26 cellular contexts compared by ENCODE assay signal in genomic region chrX:70535198-70535597, GRCh38.
DNase-seq lines count a peak whose midpoint lies in the region; ATAC-seq, FAIRE-seq and TF ChIP-seq lines count a peak whose summit lies in the region.
"Had no signal": no experiment of that assay in that cellular context is flagged by ENCODE, and none has a peak within 500 bp of the region (broad histone marks: within the 10 kb centered on the region; RNA-seq: fewer than 3 reads in every experiment).

No MANE protein-coding gene starts in this region.

- TF ChIP-seq POLR2A in HepG2 (IDR thresholded peaks at IDR 0.05; ENCODE audit: insufficient read depth in 1 of 2, low read depth in 2 of 2, low read length in 2 of 2) = no peak
- TF ChIP-seq POLR2A in right lobe of liver (IDR thresholded peaks at IDR 0.05) = no peak
- TF ChIP-seq POLR2A in transverse colon (IDR thresholded peaks at IDR 0.05) = no peak

- H3K27ac Mint-ChIP-seq in nephron progenitor cell = no peak overlapping the region
- H3K27ac Mint-ChIP-seq: CD14-positive monocyte; CD4-positive, alpha-beta T cell had no signal

- TF ChIP-seq CTCF in HepG2 (CRISPR knock-in tag; IDR thresholded peaks at IDR 0.05) (no peak), right lobe of liver (IDR thresholded peaks at IDR 0.05) (no peak), colonic mucosa (IDR thresholded peaks at IDR 0.05) (no peak), transverse colon (IDR thresholded peaks at IDR 0.05) (no peak), nephron progenitor cell (IDR thresholded peaks at IDR 0.05) (no peak)

- H3K79me2 ChIP-seq in HepG2 (ENCODE audit: insufficient read depth, low read length) = no peaks in the 10 kb centered on the region

- BruUV-seq in HepG2 (replicated peaks; lab: Mats Ljungman, UMichigan) = no TSS peak

- H3K4me1 ChIP-seq in HepG2 (ENCODE audit: insufficient read depth, low read length) (no peaks in the 10 kb centered on the region), right lobe of liver (no peaks in the 10 kb centered on the region), colonic mucosa (no peaks in the 10 kb centered on the region), mucosa of rectum (ENCODE audit: control insufficient read depth in 2 of 2, insufficient read depth in 2 of 2, low read length in 2 of 2) (no peaks in the 10 kb centered on the region), transverse colon (no peaks in the 10 kb centered on the region)
- H3K4me1 ChIP-seq: BE2C; BLaER1 treated with 17β-estradiol and CSF1 and Interleukin-3, amounts not matched to agents 10 nM and 100 nM had no signal

- peaks cover 4% of the 10 kb centered on the region for H3K27me3 Mint-ChIP-seq in nephron progenitor cell (ENCODE audit: low read depth, poor library complexity)

- H3K36me3 Mint-ChIP-seq in nephron progenitor cell (ENCODE audit: low read depth) = no peaks in the 10 kb centered on the region
- H3K36me3 Mint-ChIP-seq: CD14-positive monocyte; CD8-positive, alpha-beta memory T cell had no signal

- H3K9me3 Mint-ChIP-seq in nephron progenitor cell = peaks cover 50% of the 10 kb centered on the region
- H3K9me3 Mint-ChIP-seq: CD4-positive, alpha-beta T cell; CD8-positive, alpha-beta memory T cell had no signal

- H3K36me3 ChIP-seq in HepG2 (replicated peaks in 1 of 2; ENCODE audit: control insufficient read depth in 1 of 2, insufficient read depth in 2 of 2, low read length in 2 of 2) (no peaks in the 10 kb centered on the region), right lobe of liver (no peaks in the 10 kb centered on the region), colonic mucosa (no peaks in the 10 kb centered on the region), mucosa of rectum (ENCODE audit: control insufficient read depth in 2 of 2, insufficient read depth in 2 of 2, low read length in 2 of 2) (no peaks in the 10 kb centered on the region), transverse colon (no peaks in the 10 kb centered on the region)
- H3K36me3 ChIP-seq: BE2C; BLaER1 treated with 17β-estradiol and CSF1 and Interleukin-3, amounts not matched to agents 10 nM and 100 nM had no signal

- no peaks in the 10 kb centered on the region for H3K4me1 Mint-ChIP-seq in nephron progenitor cell
- H3K4me1 Mint-ChIP-seq: CD14-positive monocyte; CD8-positive, alpha-beta memory T cell had no signal

- POLR2A ChIA-PET in HepG2 (lab: Yijun Ruan, JAX) = no interaction called here

- intact Hi-C loops in HepG2 (cut with micrococcal nuclease; ENCODE audit: unreplicated experiment) = no loop called here
- intact Hi-C loops in right lobe of liver (cut with DNase I) = no loop called here
- intact Hi-C loops in colonic mucosa (cut with DNase I) = no loop called here
- intact Hi-C loops in transverse colon (cut with DNase I; ENCODE audit: low total_unique reads) = no loop called here

- H3K9me3 ChIP-seq in HepG2 (ENCODE audit: low read length) (no peaks in the 10 kb centered on the region), right lobe of liver (no peaks in the 10 kb centered on the region), colonic mucosa (no peaks in the 10 kb centered on the region), mucosa of rectum (ENCODE audit: control insufficient read depth in 2 of 2, low read length in 2 of 2) (no peaks in the 10 kb centered on the region), transverse colon (no peaks in the 10 kb centered on the region)
- H3K9me3 ChIP-seq: BE2C had no signal

- in situ Hi-C loops in HepG2 (cut with HindIII; ENCODE audit: extremely low pct_ligation_motif_present, low pct_unique_long_range_greater_than_20kb) (no loop called here), transverse colon (cut with MboI; ENCODE audit: low pct_ligation_motif_present in 1 of 4, low pct_unique_long_range_greater_than_20kb in 1 of 4, low sequenced_read_pairs in 3 of 4) (no loop called here)

- no peaks in the 10 kb centered on the region for H4K20me1 ChIP-seq in HepG2 (ENCODE audit: insufficient read depth, low read length)
- H4K20me1 ChIP-seq: BLaER1 treated with 17β-estradiol and CSF1 and Interleukin-3, amounts not matched to agents 10 nM and 100 nM had no signal

- H3K4me3 Mint-ChIP-seq in nephron progenitor cell = no peak overlapping the region
- H3K4me3 Mint-ChIP-seq: CD14-positive monocyte; CD4-positive, alpha-beta T cell; CD8-positive, alpha-beta memory T cell had no signal

- FAIRE-seq in HepG2 (lab: Jason Lieb, UNC) = no peak
- FAIRE-seq: A204.1, GM19239, H1 had no signal

- no peak overlapping the region for H3K4me2 ChIP-seq in HepG2 (ENCODE audit: low read depth, low read length)
- H3K4me2 ChIP-seq: BLaER1 treated with 17β-estradiol and CSF1 and Interleukin-3, amounts not matched to agents 10 nM and 100 nM had no signal

- TF ChIP-seq EP300 in HepG2 (IDR thresholded peaks at IDR 0.05; ENCODE audit: low read depth in 2 of 2, low read length in 2 of 2) (no peak), HepG2 (CRISPR knock-in tag; IDR thresholded peaks at IDR 0.05; ENCODE audit: borderline replicate concordance) (no peak), transverse colon (IDR thresholded peaks at IDR 0.05; ENCODE audit: low read depth) (no peak)

- CTCF ChIA-PET in HepG2 (lab: Yijun Ruan, JAX; ENCODE audit: low intra/inter-chr PET ratio, low total read pairs) = no interaction called here

- no peak for ATAC-seq in HepG2
- no peak for ATAC-seq in right lobe of liver

- TF ChIP-seq RAD21 in HepG2 (CRISPR knock-in tag; IDR thresholded peaks at IDR 0.05) = no peak

- no peak overlapping the region for H2AFZ ChIP-seq in HepG2 (ENCODE audit: low read length)
- H2AFZ ChIP-seq: GM23248 had no signal

- WGBS in HepG2 (ENCODE audit: low lambda C conversion rate) = no CpG with 5 or more reads among the region's 1 CpG
- 43% methylated on average over 1 of the region's 1 CpG for WGBS in right lobe of liver (ENCODE audit: insufficient coverage, low coverage, low lambda C conversion rate, missing lambda C conversion rate)
- 25% methylated on average over 1 of the region's 1 CpG; no CpG with 5 or more reads in 1 of the 2 donors for WGBS in transverse colon (ENCODE audit: low coverage in 1 of 2), 2 donors

- H3K4me3 ChIP-seq in HepG2 (replicated peaks in 1 of 3; ENCODE audit: insufficient read depth in 1 of 3, low read depth in 2 of 3, low read length in 3 of 3) = no peak overlapping the region
- no peak overlapping the region for H3K4me3 ChIP-seq in right lobe of liver
- no peak overlapping the region for H3K4me3 ChIP-seq in colonic mucosa
- no peak overlapping the region for H3K4me3 ChIP-seq in mucosa of rectum (ENCODE audit: low read length in 2 of 2)
- H3K4me3 ChIP-seq in transverse colon = no peak overlapping the region
- H3K4me3 ChIP-seq: BLaER1 treated with 17β-estradiol and CSF1 and Interleukin-3, amounts not matched to agents 10 nM and 100 nM; GM23248 had no signal

- H3K27me3 ChIP-seq in HepG2 (ENCODE audit: control insufficient read depth in 1 of 2, insufficient read depth in 2 of 2, low read length in 2 of 2) = no peaks in the 10 kb centered on the region
- H3K27me3 ChIP-seq in right lobe of liver = no peaks in the 10 kb centered on the region
- no peaks in the 10 kb centered on the region for H3K27me3 ChIP-seq in colonic mucosa
- peaks cover 0 to 5% of the 10 kb centered on the region in 2 donors for H3K27me3 ChIP-seq in mucosa of rectum (ENCODE audit: control insufficient read depth in 2 of 2, insufficient read depth in 2 of 2, low read length in 2 of 2)
- no peaks in the 10 kb centered on the region for H3K27me3 ChIP-seq in transverse colon
- H3K27me3 ChIP-seq: BE2C had no signal

- H3K27ac ChIP-seq in HepG2 (ENCODE audit: extremely low read length, insufficient read depth, low read length) (no peak overlapping the region), right lobe of liver (no peak overlapping the region), colonic mucosa (no peak overlapping the region), mucosa of rectum (ENCODE audit: low read depth in 2 of 2, low read length in 2 of 2) (peak overlapping the region; percentile 60 to 61), transverse colon (peak overlapping the region; percentile 41 to 63 (median 56))
- H3K27ac ChIP-seq: 22Rv1; BLaER1 treated with 17β-estradiol and CSF1 and Interleukin-3, amounts not matched to agents 10 nM and 100 nM; GM23248 had no signal

- peak; percentile 1 for DNase-seq in HepG2 (ENCODE audit: low spot score)
- DNase-seq in right lobe of liver = no peak
- peak; percentile 21 for DNase-seq in colonic mucosa
- DNase-seq in transverse colon = peak; percentile 27
- no peak for DNase-seq in NCI-H1417 (lab: John Stamatoyannopoulos, UW)
- no peak for DNase-seq in HuH-7.5 (ENCODE audit: low spot score)
- DNase-seq in nephron progenitor cell = no peak
- DNase-seq: ACHN; AML-193; BE2C; Calu3; CD4-positive, alpha-beta T cell; CD8-positive, alpha-beta memory T cell; COR-L47; DMS53; DMS79 treated with DMSO at 0.1 percent for 48 hours; GM23248; H7; HCEC 1CT had no signal

- no peak overlapping the region for H3K9ac ChIP-seq in HepG2 (ENCODE audit: insufficient read depth, low read depth, low read length)
- no peak overlapping the region for H3K9ac ChIP-seq in colonic mucosa (ENCODE audit: low read depth in 2 of 2, low read length in 2 of 2)
- no peak overlapping the region for H3K9ac ChIP-seq in mucosa of rectum (ENCODE audit: low read depth in 1 of 2, low read length in 2 of 2)
- H3K9ac ChIP-seq: BLaER1 treated with 17β-estradiol and CSF1 and Interleukin-3, amounts not matched to agents 10 nM and 100 nM; GM23248 had no signal

TF ChIP-seq in HepG2, 621 proteins besides CTCF, POLR2A, EP300 and RAD21:
- TF ChIP-seq ATF7 (IDR thresholded peaks at IDR 0.05) (no peak), ATF7 (CRISPR knock-in tag; IDR thresholded peaks at IDR 0.05) (no peak), ZNF292 (CRISPR knock-in tag; IDR thresholded peaks at IDR 0.05; ENCODE audit: borderline replicate concordance, low read depth) (no peak)

Comparison
In these comparisons a context has a peak if more than half of its experiments do, and no peak if none do; other contexts are left out.
1. DNase-seq: peak in HepG2 (single experiment), colonic mucosa (single experiment) and transverse colon (single experiment); none in right lobe of liver (0 of 3), NCI-H1417 (0 of 3), HuH-7.5 (single experiment) and nephron progenitor cell (single experiment).
2. H3K27ac ChIP-seq: peak in mucosa of rectum (2 of 2) and transverse colon (4 of 4); none in HepG2 (single experiment), right lobe of liver (0 of 3) and colonic mucosa (single experiment).